Comparison of ENCODE assay signal across 1 cellular context in genomic region chr14:100298551-100299237, GRCh38.
TF ChIP-seq lines count a peak whose summit lies in the region.

No MANE protein-coding gene starts in this region.

TF ChIP-seq in GM12878, 131 proteins besides CTCF, POLR2A, EP300 and RAD21:
- no peak for TF ChIP-seq NFIC (IDR thresholded peaks at IDR 0.05; ENCODE audit: low read depth, low read length)
